19 cellular contexts compared by ENCODE assay signal in the genomic region with DNA sequence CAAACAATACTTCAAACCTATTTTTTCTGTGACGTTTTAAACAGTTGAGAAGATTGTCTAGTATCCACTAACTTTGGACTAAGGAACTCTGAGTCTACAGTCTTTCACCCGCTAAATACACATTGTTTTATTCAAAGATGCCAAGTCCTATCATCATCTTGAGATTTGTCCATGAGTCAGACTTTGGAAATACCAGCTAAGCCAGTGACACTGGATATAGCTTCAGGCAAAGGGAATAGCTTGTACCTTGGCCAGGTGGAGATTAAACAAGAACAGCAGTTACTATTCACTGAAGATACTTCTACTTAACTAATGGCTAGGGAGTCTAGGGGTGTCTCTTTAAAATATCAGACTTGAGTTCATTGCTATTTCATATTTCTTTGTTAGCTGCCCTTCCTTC.
A peak's percentile ranks its signal among the peaks of the same experiment; 100 is the strongest.
DNase-seq lines count a peak whose midpoint lies in the region; FAIRE-seq and TF ChIP-seq lines count a peak whose summit lies in the region.
"Had no signal": no experiment of that assay in that cellular context is flagged by ENCODE, and none has a peak within 500 bp of the region (broad histone marks: within the 10 kb centered on the region; RNA-seq: fewer than 3 reads in every experiment).

No MANE protein-coding gene starts in this region.

- H4K20me1 ChIP-seq in astrocyte (ENCODE audit: insufficient read depth, low read length) = no peaks in the 10 kb centered on the region

- no peaks in the 10 kb centered on the region for H3K4me1 ChIP-seq in astrocyte (ENCODE audit: insufficient read depth, low read length)

- no peak overlapping the region for H3K27ac Mint-ChIP-seq in astrocyte (ENCODE audit: unreplicated experiment)
- H3K27ac Mint-ChIP-seq: activated CD4-positive, alpha-beta T cell treated with anti-CD3 and anti-CD28 coated beads, Interleukin-2, amount 10 ng/mL, durations not matched to agents 24 days and 14 days; CD8-positive, alpha-beta T cell; natural killer cell had no signal

- H3K27me3 ChIP-seq in astrocyte (ENCODE audit: insufficient read depth, low read length) = no peaks in the 10 kb centered on the region
- H3K27me3 ChIP-seq: spleen had no signal

- H3K36me3 Mint-ChIP-seq in astrocyte (ENCODE audit: low read depth, unreplicated experiment) = peaks cover 5% of the 10 kb centered on the region
- H3K36me3 Mint-ChIP-seq: natural killer cell had no signal

- H3K9ac ChIP-seq in astrocyte (ENCODE audit: low read length) = no peak overlapping the region

- H3K4me1 Mint-ChIP-seq in astrocyte (ENCODE audit: low read depth, unreplicated experiment) = peaks cover 8% of the 10 kb centered on the region

- TF ChIP-seq CTCF in astrocyte (IDR thresholded peaks at IDR 0.05; ENCODE audit: insufficient read depth, low read depth, low read length) (no peak), fibroblast of the aortic adventitia (IDR thresholded peaks at IDR 0.05; ENCODE audit: insufficient read depth, low read length) (no peak), retinal pigment epithelial cell (conservative IDR thresholded peaks at IDR 0.05; ENCODE audit: low read depth, low read length) (no peak), GM20000 (IDR thresholded peaks at IDR 0.05; ENCODE audit: extremely low read depth, missing control alignments) (no peak)

- H3K79me2 ChIP-seq in astrocyte (ENCODE audit: insufficient read depth, low read length) = no peaks in the 10 kb centered on the region

- peaks cover 2% of the 10 kb centered on the region for H3K9me3 Mint-ChIP-seq in astrocyte (ENCODE audit: unreplicated experiment)
- H3K9me3 Mint-ChIP-seq: activated CD4-positive, alpha-beta T cell treated with anti-CD3 and anti-CD28 coated beads, Interleukin-2, amount 10 ng/mL, durations not matched to agents 24 days and 14 days; CD8-positive, alpha-beta T cell; natural killer cell had no signal

- H3K4me3 Mint-ChIP-seq in astrocyte (ENCODE audit: unreplicated experiment) = no peak overlapping the region
- H3K4me3 Mint-ChIP-seq: activated CD4-positive, alpha-beta T cell treated with anti-CD3 and anti-CD28 coated beads, Interleukin-2, amount 10 ng/mL, durations not matched to agents 24 days and 14 days; CD8-positive, alpha-beta T cell; natural killer cell had no signal

- no peak overlapping the region for H3K4me2 ChIP-seq in astrocyte (ENCODE audit: low read length)

- no peaks in the 10 kb centered on the region for H3K36me3 ChIP-seq in astrocyte (ENCODE audit: insufficient read depth, low read length)

- no peak for FAIRE-seq in astrocyte (lab: Jason Lieb, UNC)
- FAIRE-seq: islet of Langerhans had no signal

- H3K4me3 ChIP-seq in astrocyte (ENCODE audit: insufficient read depth, low read depth, low read length) (no peak overlapping the region), fibroblast of the aortic adventitia (ENCODE audit: low read depth, low read length) (no peak overlapping the region), retinal pigment epithelial cell (ENCODE audit: low read length) (no peak overlapping the region)
- H3K4me3 ChIP-seq: esophagus squamous epithelium, spleen had no signal

- no peaks in the 10 kb centered on the region for H3K27me3 Mint-ChIP-seq in astrocyte (ENCODE audit: low read depth, unreplicated experiment)
- H3K27me3 Mint-ChIP-seq: activated CD4-positive, alpha-beta T cell treated with anti-CD3 and anti-CD28 coated beads, Interleukin-2, amount 10 ng/mL, durations not matched to agents 24 days and 14 days had no signal

- H2AFZ ChIP-seq in astrocyte (ENCODE audit: low read depth, low read length) = no peak overlapping the region

- H3K27ac ChIP-seq in astrocyte (ENCODE audit: low read depth, low read length) = no peak overlapping the region
- H3K27ac ChIP-seq: esophagus squamous epithelium, HL-60, spleen had no signal

- peak; percentile 56 for DNase-seq in HPDE6-E6E7 (ENCODE audit: extremely low spot score)
- peak; percentile 8 for DNase-seq in astrocyte (ENCODE audit: low read depth)
- peak; percentile 15 for DNase-seq in fibroblast of the aortic adventitia (ENCODE audit: low read depth)
- peak; percentile 12 for DNase-seq in retinal pigment epithelial cell (ENCODE audit: low read depth)
- DNase-seq in GM20000 (ENCODE audit: low spot score) = no peak
- DNase-seq in effector CD4-positive, alpha-beta T cell = no peak
- DNase-seq in COLO829 (ENCODE audit: low spot score) = no peak
- DNase-seq: activated CD4-positive, alpha-beta T cell treated with anti-CD3 and anti-CD28 coated beads, Interleukin-2, amount 10 ng/mL, durations not matched to agents 24 days and 14 days; amygdala; CD8-positive, alpha-beta T cell; DND-41; esophagus squamous epithelium; mesenchymal stem cell; natural killer cell; NCI-H2029; spleen; substantia nigra had no signal

- H3K9me3 ChIP-seq in astrocyte (ENCODE audit: insufficient read depth, low read depth, low read length) = no peaks in the 10 kb centered on the region

Comparison
In these comparisons a context has a peak if more than half of its experiments do, and no peak if none do; other contexts are left out.
1. DNase-seq: peak in HPDE6-E6E7 (single experiment), astrocyte (single experiment), fibroblast of the aortic adventitia (single experiment) and retinal pigment epithelial cell (single experiment); none in GM20000 (single experiment), effector CD4-positive, alpha-beta T cell (single experiment) and COLO829 (single experiment).